Comparison of ENCODE assay signal across 10 cellular contexts in the genomic region with DNA sequence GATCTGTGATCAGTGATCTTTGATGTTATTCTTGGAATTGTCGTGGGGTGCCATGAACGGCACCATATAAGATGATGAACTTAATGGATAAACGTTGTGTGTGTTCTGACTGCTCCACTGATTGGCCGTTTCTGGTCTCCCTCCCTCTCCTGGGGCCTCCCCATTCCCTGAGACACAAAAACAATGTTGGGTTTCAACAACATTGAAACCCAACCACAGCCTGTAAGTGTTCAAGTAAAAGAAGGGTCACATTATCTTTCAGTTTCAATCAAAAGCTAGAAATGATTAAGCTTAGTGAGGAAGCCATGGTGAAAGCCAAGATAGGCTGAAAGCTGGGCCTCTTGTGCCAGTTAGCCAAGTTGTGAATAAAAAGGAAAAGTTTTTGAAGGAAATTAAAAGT. TPM values are rescaled to one million over a fixed set of nuclear protein-coding genes. Genes with fewer than 3 reads are reported as not detected.
A peak's percentile ranks its signal among the peaks of the same experiment; 100 is the strongest.
DNase-seq lines count a peak whose midpoint lies in the region; ATAC-seq and TF ChIP-seq lines count a peak whose summit lies in the region.
"Had no signal": no experiment of that assay in that cellular context is flagged by ENCODE, and none has a peak within 500 bp of the region (broad histone marks: within the 10 kb centered on the region; RNA-seq: fewer than 3 reads in every experiment).

No MANE protein-coding gene starts in this region.

- intact Hi-C loops in left colon (cut with DNase I, micrococcal nuclease) = no loop called here
- intact Hi-C loops in CD14-positive monocyte (cut with micrococcal nuclease) = no loop called here

- no peak overlapping the region for H3K27ac Mint-ChIP-seq in CD14-positive monocyte

- H3K27me3 Mint-ChIP-seq in CD14-positive monocyte (ENCODE audit: low read depth in 3 of 3) = peaks cover 59 to 86% (median 67%) of the 10 kb centered on the region in 3 donors

- H3K36me3 Mint-ChIP-seq in CD14-positive monocyte = peaks cover 4 to 7% of the 10 kb centered on the region in 2 donors

- H3K9me3 Mint-ChIP-seq in CD14-positive monocyte = peaks cover 7 to 25% (median 17%) of the 10 kb centered on the region in 7 donors

- peak overlapping the region in 1 of 2 donors; percentile 44 for H3K4me3 Mint-ChIP-seq in CD14-positive monocyte

- TF ChIP-seq CTCF in CD14-positive monocyte (IDR thresholded peaks at IDR 0.05) = no peak

- no peak for DNase-seq in DMS 273 treated with DMSO at 0.1 percent for 48 hours (lab: John Stamatoyannopoulos, UW)
- no peak for DNase-seq in LoVo (ENCODE audit: low spot score)
- no peak for DNase-seq in left colon
- no peak for DNase-seq in CD14-positive monocyte (ENCODE audit: low spot score)
- DNase-seq: NCI-H774 had no signal

- no peak for TF ChIP-seq POLR2A in GM18505 (IDR thresholded peaks at IDR 0.05; ENCODE audit: borderline replicate concordance, extremely low read depth, insufficient read depth, insufficient read length)

- peak; percentile 91 for ATAC-seq in GM18505 (IDR thresholded peaks at IDR 0.05; ENCODE audit: unreplicated experiment)
- peak; percentile 95 for ATAC-seq in GM19395 (IDR thresholded peaks at IDR 0.05; ENCODE audit: unreplicated experiment)
- peak; percentile 96 for ATAC-seq in HG02798 (IDR thresholded peaks at IDR 0.05; ENCODE audit: poor library complexity, unreplicated experiment)
- peak; percentile 82 for ATAC-seq in HG03457 (IDR thresholded peaks at IDR 0.05; ENCODE audit: unreplicated experiment)
- no peak for ATAC-seq in left colon

- no peaks in the 10 kb centered on the region for H3K4me1 Mint-ChIP-seq in CD14-positive monocyte

RNA-seq across cellular contexts. Expression of gene EN2, which starts 19.5 kb away (rescaled TPM):
- total RNA-seq in left colon = not detected
- not detected for polyA plus RNA-seq in CD14-positive monocyte
- total RNA-seq: activated CD8-positive, alpha-beta memory T cell treated with anti-CD3 and anti-CD28 coated beads for 36 hours had no signal
